16 cellular contexts compared by ENCODE assay signal in the genomic region with DNA sequence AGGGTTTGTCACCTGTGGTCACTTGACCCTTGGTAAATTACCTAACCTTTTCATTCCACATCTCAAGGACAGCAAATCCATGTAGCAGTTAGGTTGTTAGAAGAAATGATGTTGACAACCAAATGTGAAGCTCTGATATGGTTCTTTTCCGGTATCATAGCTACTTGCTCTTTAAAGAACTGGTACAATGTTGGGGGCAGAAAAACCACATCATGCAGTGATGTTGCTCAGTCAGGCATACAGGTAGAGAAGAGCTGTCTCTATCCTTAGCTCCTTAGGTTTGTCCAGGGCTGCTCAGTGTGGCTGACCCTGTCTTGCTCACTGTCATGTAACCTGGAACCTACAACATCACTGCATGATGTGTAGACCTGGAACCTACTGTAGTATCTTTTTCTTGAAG.
"Had no signal": no experiment of that assay in that cellular context is flagged by ENCODE, and none has a peak within 500 bp of the region (broad histone marks: within the 10 kb centered on the region; RNA-seq: fewer than 3 reads in every experiment).

No MANE protein-coding gene starts in this region.

- H3K27ac ChIP-seq: brain microvascular endothelial cell, colonic mucosa, tibial nerve, uterus had no signal

- H3K9me3 Mint-ChIP-seq: activated CD4-positive, alpha-beta T cell treated with anti-CD3 and anti-CD28 coated beads, Interleukin-2, amount 10 ng/mL, durations not matched to agents 24 days and 14 days; activated T-cell treated with anti-CD3 and anti-CD28 coated beads, Interleukin-2, amount 50 U/mL, for 4 hours; central memory CD8-positive, alpha-beta T cell; memory B cell had no signal

- H3K36me3 ChIP-seq: brain microvascular endothelial cell, colonic mucosa, tibial nerve, uterus had no signal

- H3K27ac Mint-ChIP-seq: activated CD4-positive, alpha-beta T cell treated with anti-CD3 and anti-CD28 coated beads, Interleukin-2, amount 10 ng/mL, durations not matched to agents 24 days and 14 days; activated CD8-positive, alpha-beta T cell treated with anti-CD3 and anti-CD28 coated beads, Interleukin-2, amount 10 ng/mL, durations not matched to agents 7 days and 5 days; memory B cell had no signal

- H3K4me1 ChIP-seq: uterus had no signal

- H3K27me3 ChIP-seq: brain microvascular endothelial cell, colonic mucosa, tibial nerve, uterus had no signal

- DNase-seq: activated CD4-positive, alpha-beta T cell treated with anti-CD3 and anti-CD28 coated beads, Interleukin-2, amount 10 ng/mL, durations not matched to agents 24 days and 14 days; activated CD8-positive, alpha-beta T cell treated with anti-CD3 and anti-CD28 coated beads, Interleukin-2, amount 10 ng/mL, durations not matched to agents 7 days and 5 days; activated effector memory CD4-positive, alpha-beta T cell treated with Interleukin-2 at 50 U/mL for 16 hours; activated naive CD4-positive, alpha-beta T cell treated with anti-CD3 and anti-CD28 coated beads, Interleukin-2, amount 50 U/mL, for 16 hours; activated T-cell treated with anti-CD3 and anti-CD28 coated beads, Interleukin-2, amount 50 U/mL, for 4 hours; aorta; brain microvascular endothelial cell; colonic mucosa; occipital lobe; posterior cingulate gyrus; stimulated activated naive CD4-positive, alpha-beta T cell; T1000; uterus had no signal

- H3K36me3 Mint-ChIP-seq: memory B cell had no signal

- H3K27me3 Mint-ChIP-seq: activated CD4-positive, alpha-beta T cell treated with anti-CD3 and anti-CD28 coated beads, Interleukin-2, amount 10 ng/mL, durations not matched to agents 24 days and 14 days; central memory CD8-positive, alpha-beta T cell; memory B cell had no signal

- H3K4me3 Mint-ChIP-seq: activated CD4-positive, alpha-beta T cell treated with anti-CD3 and anti-CD28 coated beads, Interleukin-2, amount 10 ng/mL, durations not matched to agents 24 days and 14 days; activated CD8-positive, alpha-beta T cell treated with anti-CD3 and anti-CD28 coated beads, Interleukin-2, amount 10 ng/mL, durations not matched to agents 7 days and 5 days; activated T-cell treated with anti-CD3 and anti-CD28 coated beads, Interleukin-2, amount 50 U/mL, for 4 hours; central memory CD8-positive, alpha-beta T cell; memory B cell had no signal

- H3K4me1 Mint-ChIP-seq: activated CD4-positive, alpha-beta T cell treated with anti-CD3 and anti-CD28 coated beads, Interleukin-2, amount 10 ng/mL, durations not matched to agents 24 days and 14 days; central memory CD8-positive, alpha-beta T cell had no signal

- H3K4me3 ChIP-seq: colonic mucosa, tibial nerve, uterus had no signal

- ATAC-seq: activated CD8-positive, alpha-beta T cell treated with anti-CD3 and anti-CD28 coated beads, Interleukin-2, amount 10 ng/mL, durations not matched to agents 7 days and 5 days; activated T-cell treated with anti-CD3 and anti-CD28 coated beads, Interleukin-2, amount 50 U/mL, for 4 hours had no signal

- H3K9me3 ChIP-seq: colonic mucosa, tibial nerve, uterus had no signal
